ENCODE assay signal across 1 cellular context in genomic region chr7:152949790-152950189, GRCh38.
TF ChIP-seq lines count a peak whose summit lies in the region.

No MANE protein-coding gene starts in this region.

TF ChIP-seq in HepG2, 621 proteins besides CTCF, POLR2A, EP300 and RAD21 (continued from another document):
- TF ChIP-seq PBX3 (CRISPR knock-in tag; IDR thresholded peaks at IDR 0.05; ENCODE audit: borderline replicate concordance) (no peak), SP1 (IDR thresholded peaks at IDR 0.05) (no peak), SP1 (CRISPR knock-in tag; IDR thresholded peaks at IDR 0.05) (no peak), NPAS2 (CRISPR knock-in tag; IDR thresholded peaks at IDR 0.05; ENCODE audit: borderline replicate concordance) (no peak), ELK4 (CRISPR knock-in tag; IDR thresholded peaks at IDR 0.05; ENCODE audit: borderline replicate concordance) (no peak), ZBTB4 (CRISPR knock-in tag; IDR thresholded peaks at IDR 0.05; ENCODE audit: borderline replicate concordance) (no peak), TOE1 (CRISPR knock-in tag; IDR thresholded peaks at IDR 0.05) (no peak), CREBL2 (CRISPR knock-in tag; IDR thresholded peaks at IDR 0.05; ENCODE audit: borderline replicate concordance) (no peak), MEIS2 (CRISPR knock-in tag; IDR thresholded peaks at IDR 0.05) (no peak), GZF1 (CRISPR knock-in tag; IDR thresholded peaks at IDR 0.05) (no peak), ZNF260 (CRISPR knock-in tag; IDR thresholded peaks at IDR 0.05; ENCODE audit: borderline replicate concordance, low read depth) (no peak), ARID3A (IDR thresholded peaks at IDR 0.05; ENCODE audit: low read depth, low read length) (no peak), TCF7 (IDR thresholded peaks at IDR 0.05; ENCODE audit: low read depth) (no peak)
